8 cellular contexts compared by ENCODE assay signal in genomic region chr12:93572712-93573551, GRCh38. TPM values are rescaled to one million over a fixed set of nuclear protein-coding genes. Genes with fewer than 3 reads are reported as not detected.
DNase-seq lines count a peak whose midpoint lies in the region; ATAC-seq and TF ChIP-seq lines count a peak whose summit lies in the region.

No MANE protein-coding gene starts in this region.

- H3K9me3 ChIP-seq in adrenal gland (replicated peaks in 1 of 3), result no peaks in the 10 kb centered on the region
- H3K9me3 ChIP-seq in iPS-18a (ENCODE audit: control insufficient read depth, low read depth, low read length), result no peaks in the 10 kb centered on the region
- no peaks in the 10 kb centered on the region for H3K9me3 ChIP-seq in skeletal muscle satellite cell (replicated peaks; ENCODE audit: low read length)

- H3K36me3 ChIP-seq in adrenal gland (replicated peaks in 1 of 2), result peaks cover 0 to 18% of the 10 kb centered on the region in 2 donors
- H3K36me3 ChIP-seq in iPS-18a (ENCODE audit: control insufficient read depth, low read depth, low read length), result peaks cover 23% of the 10 kb centered on the region
- H3K36me3 ChIP-seq in skeletal muscle satellite cell (ENCODE audit: insufficient read depth, low read length), result peaks cover 10% of the 10 kb centered on the region

- intact Hi-C loops in adrenal gland (cut with DNase I), result loop anchor here (5.0 to 10.0 kb wide), 2 partner anchors 169 to 172 kb away; no protein-coding TSS in a partner anchor

- no peak for TF ChIP-seq POLR2A in adrenal gland (IDR thresholded peaks at IDR 0.05)

- ATAC-seq in HG02571 (IDR thresholded peaks at IDR 0.05; ENCODE audit: unreplicated experiment), result no peak
- ATAC-seq in HG03095 (IDR thresholded peaks at IDR 0.05; ENCODE audit: unreplicated experiment), result no peak

- peak; percentile 30 for DNase-seq in Ammon's horn (ENCODE audit: low spot score)
- DNase-seq in M059J (ENCODE audit: low read depth), result peak; percentile 44
- peak; percentile 25 to 65 (median 46) for DNase-seq in adrenal gland
- no peak for DNase-seq in DMS 273 treated with DMSO at 0.1 percent for 48 hours (lab: John Stamatoyannopoulos, UW)

- WGBS in adrenal gland, 4 donors, result 1 to 5% (median 2%) methylated on average over 10 to 75 of the region's 75 CpGs

- peak overlapping the region; percentile 49 to 88 (median 84) for H3K4me3 ChIP-seq in adrenal gland
- peak overlapping the region; percentile 89 for H3K4me3 ChIP-seq in iPS-18a (ENCODE audit: low read length)
- H3K4me3 ChIP-seq in skeletal muscle satellite cell (ENCODE audit: low read length), result peak overlapping the region; percentile 94

- H3K9ac ChIP-seq in iPS-18a (ENCODE audit: low read length) (peak overlapping the region; percentile 77), skeletal muscle satellite cell (ENCODE audit: low read depth, low read length) (peak overlapping the region; percentile 63)

- H3K4me1 ChIP-seq in adrenal gland (replicated peaks in 1 of 2) (peaks cover 0 to 46% of the 10 kb centered on the region in 2 donors), iPS-18a (ENCODE audit: control insufficient read depth, low read depth, low read length) (peaks cover 25% of the 10 kb centered on the region), skeletal muscle satellite cell (ENCODE audit: control insufficient read depth, insufficient read depth, low read length) (peaks cover 12% of the 10 kb centered on the region)

- H3K27ac ChIP-seq in adrenal gland (peak overlapping the region in 4 of 5 donors; percentile 87 to 97 (median 95)), iPS-18a (ENCODE audit: low read length) (no peak overlapping the region)

- H3K27me3 ChIP-seq in adrenal gland (no peaks in the 10 kb centered on the region), iPS-18a (ENCODE audit: control insufficient read depth, insufficient read depth, low read length) (peaks cover 23% of the 10 kb centered on the region), skeletal muscle satellite cell (ENCODE audit: control insufficient read depth, insufficient read depth, low read length) (peaks cover 5% of the 10 kb centered on the region)

- peak overlapping the region; percentile 98 for H3K4me2 ChIP-seq in skeletal muscle satellite cell (ENCODE audit: low read length)

- no peak for TF ChIP-seq CTCF in adrenal gland (IDR thresholded peaks at IDR 0.05)

RNA-seq across cellular contexts. Expression of gene SOCS2, which starts 0.5 kb away (rescaled TPM):
- total RNA-seq in M059J (2014; rRNA removed; shearing (Covaris generic)), result 79.8 and 110 TPM in 2 replicates
- 10 to 100 TPM; 30.7 to 66.4 (median 48.1) TPM for total RNA-seq in adrenal gland
- 10 to 100 TPM; 28.2 to 46.5 (median 29.4) TPM for polyA plus RNA-seq in adrenal gland
- total RNA-seq in skeletal muscle satellite cell (2012; rRNA removed), result 15.9 and 21.5 TPM in 2 replicates
